Comparison of ENCODE assay signal across 1 cellular context in genomic region chr16:58047557-58048348, GRCh38.
A peak's percentile ranks its signal among the peaks of the same experiment; 100 is the strongest.
TF ChIP-seq lines count a peak whose summit lies in the region.

No MANE protein-coding gene starts in this region.

TF ChIP-seq in H1, 55 proteins besides CTCF, POLR2A, EP300 and RAD21:
- TF ChIP-seq BACH1 (IDR thresholded peaks at IDR 0.05; ENCODE audit: low read length) (no peak), RNF2 (IDR thresholded peaks at IDR 0.05; ENCODE audit: borderline replicate concordance, low read depth, low read length, missing control alignments, poor library complexity, severe bottlenecking) (no peak), YY1 (IDR thresholded peaks at IDR 0.05; ENCODE audit: low read depth, low read length) (0 out of 2 replicates have a peak, but pooled peaks have one; percentile 40)
